12 cellular contexts compared by ENCODE assay signal in genomic region chr13:42894765-42895181, GRCh38.
DNase-seq lines count a peak whose midpoint lies in the region; FAIRE-seq and TF ChIP-seq lines count a peak whose summit lies in the region.
"Had no signal": no experiment of that assay in that cellular context is flagged by ENCODE, and none has a peak within 500 bp of the region (broad histone marks: within the 10 kb centered on the region; RNA-seq: fewer than 3 reads in every experiment).

No MANE protein-coding gene starts in this region.

- FAIRE-seq in HTR-8/SVneo (lab: Jason Lieb, UNC) = no peak
- FAIRE-seq: frontal cortex had no signal

- no peak overlapping the region for H3K4me3 Mint-ChIP-seq in osteocyte (ENCODE audit: unreplicated experiment)
- H3K4me3 Mint-ChIP-seq: activated CD8-positive, alpha-beta T cell treated with anti-CD3 and anti-CD28 coated beads for 36 hours; stimulated activated naive CD8-positive, alpha-beta T cell treated with anti-CD3 and anti-CD28 coated beads, Interleukin-15, Interleukin-2, amounts not matched to agents 100 ng/mL and 50 ng/mL, for 24 hours had no signal

- H3K27ac ChIP-seq in coronary artery = no peak overlapping the region

- DNase-seq in HTR-8/SVneo (ENCODE audit: insufficient read length, low spot score) (peak; percentile 14), NCI-H2227 treated with DMSO at 0.1 percent for 48 hours (lab: John Stamatoyannopoulos, UW) (peak; percentile 31), brain pericyte (ENCODE audit: low read depth, low spot score) (peak; percentile 84), osteocyte (ENCODE audit: extremely low spot score, unreplicated experiment) (no peak), NOMO-1 (lab: John Stamatoyannopoulos, UW; ENCODE audit: unreplicated experiment in 2 of 2) (no peak), anterior cingulate cortex (lab: John Stamatoyannopoulos, UW) (no peak), coronary artery (ENCODE audit: low spot score) (no peak)
- DNase-seq: activated CD8-positive, alpha-beta T cell treated with anti-CD3 and anti-CD28 coated beads for 36 hours; DND-41; midbrain had no signal

- H3K27me3 Mint-ChIP-seq in osteocyte (ENCODE audit: unreplicated experiment) = no peaks in the 10 kb centered on the region
- H3K27me3 Mint-ChIP-seq: activated CD8-positive, alpha-beta T cell treated with anti-CD3 and anti-CD28 coated beads for 36 hours; stimulated activated naive CD8-positive, alpha-beta T cell treated with anti-CD3 and anti-CD28 coated beads, Interleukin-15, Interleukin-2, amounts not matched to agents 100 ng/mL and 50 ng/mL, for 24 hours had no signal

- H3K4me1 Mint-ChIP-seq in osteocyte (ENCODE audit: unreplicated experiment) = peaks cover 8% of the 10 kb centered on the region

- H3K9me3 Mint-ChIP-seq in osteocyte (ENCODE audit: unreplicated experiment) = no peaks in the 10 kb centered on the region
- H3K9me3 Mint-ChIP-seq: activated CD8-positive, alpha-beta T cell treated with anti-CD3 and anti-CD28 coated beads for 36 hours; stimulated activated naive CD8-positive, alpha-beta T cell treated with anti-CD3 and anti-CD28 coated beads, Interleukin-15, Interleukin-2, amounts not matched to agents 100 ng/mL and 50 ng/mL, for 24 hours had no signal

- H3K36me3 Mint-ChIP-seq in osteocyte (ENCODE audit: unreplicated experiment) = peaks cover 7% of the 10 kb centered on the region

- no peak overlapping the region for H3K4me3 ChIP-seq in coronary artery

- H3K27ac Mint-ChIP-seq in osteocyte (ENCODE audit: unreplicated experiment) = peak overlapping the region; percentile 87
- H3K27ac Mint-ChIP-seq: activated CD8-positive, alpha-beta T cell treated with anti-CD3 and anti-CD28 coated beads for 36 hours; stimulated activated naive CD8-positive, alpha-beta T cell treated with anti-CD3 and anti-CD28 coated beads, Interleukin-15, Interleukin-2, amounts not matched to agents 100 ng/mL and 50 ng/mL, for 24 hours had no signal

- no peak for TF ChIP-seq CTCF in osteocyte (IDR thresholded peaks at IDR 0.05)
- no peak for TF ChIP-seq CTCF in coronary artery (IDR thresholded peaks at IDR 0.05)

Comparison
In these comparisons a context has a peak if more than half of its experiments do, and no peak if none do; other contexts are left out.
1. DNase-seq: peak in HTR-8/SVneo (single experiment), NCI-H2227 treated with DMSO at 0.1 percent for 48 hours (single experiment) and brain pericyte (single experiment); none in osteocyte (single experiment), NOMO-1 (0 of 2), anterior cingulate cortex (0 of 58) and coronary artery (single experiment).